1 cellular context compared by ENCODE assay signal in genomic region chr20:20017001-20017851, GRCh38.
TF ChIP-seq lines count a peak whose summit lies in the region.

A gene with protein sequence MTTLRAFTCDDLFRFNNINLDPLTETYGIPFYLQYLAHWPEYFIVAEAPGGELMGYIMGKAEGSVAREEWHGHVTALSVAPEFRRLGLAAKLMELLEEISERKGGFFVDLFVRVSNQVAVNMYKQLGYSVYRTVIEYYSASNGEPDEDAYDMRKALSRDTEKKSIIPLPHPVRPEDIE (plus strand): TSS chr20:20017362. CDS start chr20:20017397, 35 bp downstream.

TF ChIP-seq in HEK293, 187 proteins besides CTCF, POLR2A, EP300 and RAD21 (continued from another document):
- TF ChIP-seq ZNF792 (tag by site-specific recombination; IDR thresholded peaks at IDR 0.05) (no peak), ZNF274 (IDR thresholded peaks at IDR 0.05; ENCODE audit: low read length) (no peak), ZNF274 (tag by site-specific recombination; IDR thresholded peaks at IDR 0.05; ENCODE audit: borderline replicate concordance) (no peak), ZNF664 (tag by site-specific recombination; IDR thresholded peaks at IDR 0.05) (no peak), KLF1 (tag by site-specific recombination; IDR thresholded peaks at IDR 0.05) (0 out of 2 replicates have a peak, but pooled peaks have one; percentile 5), ZNF518A (tag by site-specific recombination; conservative IDR thresholded peaks at IDR 0.05; ENCODE audit: low read depth) (peak; percentile 90), ZNF121 (tag by site-specific recombination; IDR thresholded peaks at IDR 0.05) (no peak), ZNF596 (tag by site-specific recombination; IDR thresholded peaks at IDR 0.05) (0 out of 2 replicates have a peak, but pooled peaks have one; percentile 36), ZNF174 (tag by site-specific recombination; IDR thresholded peaks at IDR 0.05) (no peak), TRIM28 (IDR thresholded peaks at IDR 0.05; ENCODE audit: borderline replicate concordance, low read length) (0 out of 2 replicates have a peak, but pooled peaks have one; percentile 46), ZSCAN30 (tag by site-specific recombination; IDR thresholded peaks at IDR 0.05) (peak; percentile 74; the same call in 1 of the 2 replicates), SETDB1 (IDR thresholded peaks at IDR 0.05; ENCODE audit: insufficient read length, low read length) (no peak), ZNF169 (tag by site-specific recombination; IDR thresholded peaks at IDR 0.05) (no peak), ZBTB44 (tag by site-specific recombination; IDR thresholded peaks at IDR 0.05) (peak; percentile 37; the same call in 1 of the 2 replicates), ZNF426 (tag by site-specific recombination; IDR thresholded peaks at IDR 0.05) (no peak)
- TF ChIP-seq, protein P1, sequence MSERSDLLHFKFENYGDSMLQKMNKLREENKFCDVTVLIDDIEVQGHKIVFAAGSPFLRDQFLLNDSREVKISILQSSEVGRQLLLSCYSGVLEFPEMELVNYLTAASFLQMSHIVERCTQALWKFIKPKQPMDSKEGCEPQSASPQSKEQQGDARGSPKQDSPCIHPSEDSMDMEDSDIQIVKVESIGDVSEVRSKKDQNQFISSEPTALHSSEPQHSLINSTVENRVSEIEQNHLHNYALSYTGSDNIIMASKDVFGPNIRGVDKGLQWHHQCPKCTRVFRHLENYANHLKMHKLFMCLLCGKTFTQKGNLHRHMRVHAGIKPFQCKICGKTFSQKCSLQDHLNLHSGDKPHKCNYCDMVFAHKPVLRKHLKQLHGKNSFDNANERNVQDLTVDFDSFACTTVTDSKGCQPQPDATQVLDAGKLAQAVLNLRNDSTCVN (tag by site-specific recombination; optimal IDR thresholded peaks at IDR 0.05) = peak; percentile 91
